Comparison of ENCODE assay signal across 23 cellular contexts in the genomic region with DNA sequence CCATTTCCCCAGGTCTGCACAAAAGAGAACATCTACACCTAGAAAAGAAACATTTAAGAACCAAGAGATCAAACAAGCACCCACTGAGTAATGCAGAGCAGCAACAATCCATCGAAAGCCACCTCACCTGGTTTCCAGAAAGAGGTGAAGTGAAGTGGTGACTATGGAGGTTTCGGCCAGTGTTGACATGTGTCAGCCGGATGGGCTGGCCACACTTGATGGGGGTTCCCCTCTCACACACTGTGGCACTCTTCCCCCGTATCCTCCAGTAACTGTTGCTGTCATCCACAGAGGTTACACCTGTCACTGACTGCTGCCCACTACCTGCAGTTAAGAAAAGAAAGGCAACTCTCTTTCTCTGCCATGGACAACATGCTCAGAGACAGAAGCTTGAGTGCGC. TPM values are rescaled to one million over a fixed set of nuclear protein-coding genes. Genes with fewer than 3 reads are reported as not detected.
DNase-seq lines count a peak whose midpoint lies in the region; ATAC-seq and TF ChIP-seq lines count a peak whose summit lies in the region.
"Had no signal": no experiment of that assay in that cellular context is flagged by ENCODE, and none has a peak within 500 bp of the region (broad histone marks: within the 10 kb centered on the region; RNA-seq: fewer than 3 reads in every experiment).

No MANE protein-coding gene starts in this region.

- TF ChIP-seq CTCF in nephron progenitor cell (IDR thresholded peaks at IDR 0.05) (no peak), GM23338 (conservative IDR thresholded peaks at IDR 0.05; ENCODE audit: low read depth in 2 of 2) (no peak)

- H3K4me3 ChIP-seq in GM23338, result no peak overlapping the region
- H3K4me3 ChIP-seq: BLaER1 had no signal

- peaks cover 14% of the 10 kb centered on the region for H3K4me1 Mint-ChIP-seq in activated CD4-positive, alpha-beta T cell treated with anti-CD3 and anti-CD28 coated beads for 36 hours
- H3K4me1 Mint-ChIP-seq in activated CD4-positive, alpha-beta T cell treated with anti-CD3 and anti-CD28 coated beads, Interleukin-2, amount 10 ng/mL, durations not matched to agents 7 days and 5 days, result peaks cover 13% of the 10 kb centered on the region
- peaks cover 12% of the 10 kb centered on the region for H3K4me1 Mint-ChIP-seq in stimulated activated naive CD8-positive, alpha-beta T cell treated with anti-CD3 and anti-CD28 coated beads, Interleukin-15, Interleukin-2, amounts not matched to agents 100 ng/mL and 50 ng/mL, for 24 hours (ENCODE audit: low read depth)
- H3K4me1 Mint-ChIP-seq in nephron progenitor cell (no peaks in the 10 kb centered on the region), GM23338 (no peaks in the 10 kb centered on the region; the same call in 2 of the 3 replicates)

- H3K79me2 ChIP-seq in GM23338 (replicated peaks; ENCODE audit: insufficient read depth), result peaks cover 46% of the 10 kb centered on the region

- H3K27ac Mint-ChIP-seq in activated CD4-positive, alpha-beta T cell treated with anti-CD3 and anti-CD28 coated beads for 36 hours, result peak overlapping the region; percentile 6
- H3K27ac Mint-ChIP-seq in activated CD4-positive, alpha-beta T cell treated with anti-CD3 and anti-CD28 coated beads, Interleukin-2, amount 10 ng/mL, durations not matched to agents 7 days and 5 days, result no peak overlapping the region
- peak overlapping the region; percentile 20 for H3K27ac Mint-ChIP-seq in stimulated activated naive CD8-positive, alpha-beta T cell treated with anti-CD3 and anti-CD28 coated beads, Interleukin-15, Interleukin-2, amounts not matched to agents 100 ng/mL and 50 ng/mL, for 24 hours
- H3K27ac Mint-ChIP-seq in nephron progenitor cell (peak overlapping the region; percentile 11), GM23338 (no peak overlapping the region)
- H3K27ac Mint-ChIP-seq: CD4-positive, alpha-beta T cell had no signal

- POLR2A ChIA-PET in activated CD4-positive, alpha-beta T cell treated with anti-CD3 and anti-CD28 coated beads for 36 hours (lab: Charles Lee), result interaction anchor here (0.6 kb wide), 1 partner anchor 38 kb away, joined by 5 read pairs; no protein-coding TSS in a partner anchor
- POLR2A ChIA-PET in activated CD4-positive, alpha-beta T cell treated with anti-CD3 and anti-CD28 coated beads, Interleukin-2, amount 10 ng/mL, durations not matched to agents 7 days and 5 days (lab: Charles Lee), result no interaction called here

- H3K9me2 ChIP-seq in GM23338 (ENCODE audit: insufficient read depth), result no peaks in the 10 kb centered on the region

- no peak overlapping the region for H3K4me2 ChIP-seq in GM23338
- H3K4me2 ChIP-seq: BLaER1, KMS-11 had no signal

- H3K9me3 Mint-ChIP-seq in activated CD4-positive, alpha-beta T cell treated with anti-CD3 and anti-CD28 coated beads for 36 hours (ENCODE audit: low read depth), result no peaks in the 10 kb centered on the region
- no peaks in the 10 kb centered on the region for H3K9me3 Mint-ChIP-seq in activated CD4-positive, alpha-beta T cell treated with anti-CD3 and anti-CD28 coated beads, Interleukin-2, amount 10 ng/mL, durations not matched to agents 7 days and 5 days
- H3K9me3 Mint-ChIP-seq in stimulated activated naive CD8-positive, alpha-beta T cell treated with anti-CD3 and anti-CD28 coated beads, Interleukin-15, Interleukin-2, amounts not matched to agents 100 ng/mL and 50 ng/mL, for 24 hours, result no peaks in the 10 kb centered on the region
- H3K9me3 Mint-ChIP-seq in nephron progenitor cell (peaks cover 21% of the 10 kb centered on the region), GM23338 (peaks cover 23% of the 10 kb centered on the region)
- H3K9me3 Mint-ChIP-seq: CD4-positive, alpha-beta T cell had no signal

- CTCF ChIA-PET in activated CD4-positive, alpha-beta T cell treated with anti-CD3 and anti-CD28 coated beads for 36 hours (lab: Charles Lee), result no interaction called here
- CTCF ChIA-PET in activated CD4-positive, alpha-beta T cell treated with anti-CD3 and anti-CD28 coated beads, Interleukin-2, amount 10 ng/mL, durations not matched to agents 7 days and 5 days (lab: Charles Lee), result interaction anchor here (0.6 to 3.4 kb wide), 3 partner anchors 12 to 462 kb away, joined by 3 to 12 read pairs (median 3); no protein-coding TSS in a partner anchor

- no peak overlapping the region for H2AFZ ChIP-seq in GM23338

- ATAC-seq in activated CD4-positive, alpha-beta T cell treated with anti-CD3 and anti-CD28 coated beads for 36 hours, result peak; percentile 30
- no peak for ATAC-seq in stimulated activated naive CD8-positive, alpha-beta T cell treated with anti-CD3 and anti-CD28 coated beads, Interleukin-15, Interleukin-2, amounts not matched to agents 100 U/mL and 50 U/mL, for 24 hours
- no peak for ATAC-seq in GM23338
- ATAC-seq in activated CD4-positive, CD25-positive, alpha-beta regulatory T cell treated with anti-CD3 and anti-CD28 coated beads, Interleukin-2, amount 50 U/mL, for 24 hours, result no peak
- ATAC-seq: HCT116 had no signal

- H3K27me3 ChIP-seq in GM23338 (ENCODE audit: insufficient read depth), result no peaks in the 10 kb centered on the region
- H3K27me3 ChIP-seq: BLaER1 had no signal

- H3K4me3 Mint-ChIP-seq in activated CD4-positive, alpha-beta T cell treated with anti-CD3 and anti-CD28 coated beads for 36 hours, result no peak overlapping the region
- no peak overlapping the region for H3K4me3 Mint-ChIP-seq in activated CD4-positive, alpha-beta T cell treated with anti-CD3 and anti-CD28 coated beads, Interleukin-2, amount 10 ng/mL, durations not matched to agents 7 days and 5 days
- H3K4me3 Mint-ChIP-seq in stimulated activated naive CD8-positive, alpha-beta T cell treated with anti-CD3 and anti-CD28 coated beads, Interleukin-15, Interleukin-2, amounts not matched to agents 100 ng/mL and 50 ng/mL, for 24 hours, result no peak overlapping the region
- H3K4me3 Mint-ChIP-seq in nephron progenitor cell (no peak overlapping the region), GM23338 (no peak overlapping the region)
- H3K4me3 Mint-ChIP-seq: CD4-positive, alpha-beta T cell had no signal

- H3F3A ChIP-seq in GM23338 (replicated peaks; ENCODE audit: low read depth), result 0 out of 2 replicates have a peak, but pooled peaks cover 2% of the 10 kb centered on the region

- no peak for DNase-seq in activated CD4-positive, alpha-beta T cell treated with anti-CD3 and anti-CD28 coated beads for 36 hours
- DNase-seq in activated CD4-positive, alpha-beta T cell treated with anti-CD3 and anti-CD28 coated beads, Interleukin-2, amount 10 ng/mL, durations not matched to agents 7 days and 5 days, result no peak
- no peak for DNase-seq in stimulated activated naive CD8-positive, alpha-beta T cell treated with anti-CD3 and anti-CD28 coated beads, Interleukin-15, Interleukin-2, amounts not matched to agents 100 U/mL and 50 U/mL, for 24 hours
- DNase-seq in nephron progenitor cell (no peak), GM23338 (ENCODE audit: low spot score) (no peak), OCI-M2 (lab: John Stamatoyannopoulos, UW; ENCODE audit: unreplicated experiment) (no peak)
- DNase-seq: ACHN; CD4-positive, alpha-beta T cell; DND-41; NCI-H1105 treated with DMSO at 0.1 percent for 48 hours; NCI-H2081; NCI-H2171; NCI-H446; NCI-H526 treated with DMSO at 0.1 percent for 48 hours; OCI-M1; SHP77 had no signal

- no peaks in the 10 kb centered on the region for H3K4me1 ChIP-seq in GM23338 (ENCODE audit: insufficient read depth)

- H4K20me1 ChIP-seq in GM23338 (replicated peaks; ENCODE audit: insufficient read depth), result peaks cover 17% of the 10 kb centered on the region

- H3K36me3 ChIP-seq in GM23338 (ENCODE audit: insufficient read depth), result peaks cover 28% of the 10 kb centered on the region

- peaks cover 25% of the 10 kb centered on the region for H3K36me3 Mint-ChIP-seq in activated CD4-positive, alpha-beta T cell treated with anti-CD3 and anti-CD28 coated beads for 36 hours (ENCODE audit: low read depth)
- H3K36me3 Mint-ChIP-seq in activated CD4-positive, alpha-beta T cell treated with anti-CD3 and anti-CD28 coated beads, Interleukin-2, amount 10 ng/mL, durations not matched to agents 7 days and 5 days (ENCODE audit: low read depth), result peaks cover 37% of the 10 kb centered on the region
- H3K36me3 Mint-ChIP-seq in stimulated activated naive CD8-positive, alpha-beta T cell treated with anti-CD3 and anti-CD28 coated beads, Interleukin-15, Interleukin-2, amounts not matched to agents 100 ng/mL and 50 ng/mL, for 24 hours (ENCODE audit: low read depth), result peaks cover 33% of the 10 kb centered on the region
- H3K36me3 Mint-ChIP-seq in nephron progenitor cell (ENCODE audit: low read depth) (peaks cover 60% of the 10 kb centered on the region), GM23338 (ENCODE audit: low read depth) (peaks cover 37% of the 10 kb centered on the region)

- no peaks in the 10 kb centered on the region for H3K27me3 Mint-ChIP-seq in activated CD4-positive, alpha-beta T cell treated with anti-CD3 and anti-CD28 coated beads for 36 hours
- H3K27me3 Mint-ChIP-seq in activated CD4-positive, alpha-beta T cell treated with anti-CD3 and anti-CD28 coated beads, Interleukin-2, amount 10 ng/mL, durations not matched to agents 7 days and 5 days, result no peaks in the 10 kb centered on the region
- no peaks in the 10 kb centered on the region for H3K27me3 Mint-ChIP-seq in stimulated activated naive CD8-positive, alpha-beta T cell treated with anti-CD3 and anti-CD28 coated beads, Interleukin-15, Interleukin-2, amounts not matched to agents 100 ng/mL and 50 ng/mL, for 24 hours
- H3K27me3 Mint-ChIP-seq in nephron progenitor cell (ENCODE audit: low read depth, poor library complexity) (no peaks in the 10 kb centered on the region), GM23338 (ENCODE audit: insufficient read depth, low read depth, poor library complexity) (no peaks in the 10 kb centered on the region)
- H3K27me3 Mint-ChIP-seq: CD4-positive, alpha-beta T cell had no signal

- intact Hi-C loops in activated CD4-positive, alpha-beta T cell treated with anti-CD3 and anti-CD28 coated beads for 36 hours (cut with DNase I, micrococcal nuclease), result no loop called here

- H3K27ac ChIP-seq in GM23338 (ENCODE audit: low read depth), result no peak overlapping the region
- H3K27ac ChIP-seq: 22Rv1, BLaER1, HL-60, KMS-11 had no signal

RNA-seq across cellular contexts. Expression of gene SDF2, which starts 6.5 kb away (rescaled TPM):
- total RNA-seq in activated CD4-positive, alpha-beta T cell treated with anti-CD3 and anti-CD28 coated beads for 36 hours, result 10 to 100 TPM; 36.6 to 37.2 TPM
- total RNA-seq in activated CD4-positive, alpha-beta T cell treated with anti-CD3 and anti-CD28 coated beads, Interleukin-2, amount 10 ng/mL, durations not matched to agents 7 days and 5 days, result 10 to 100 TPM; 43.9 to 53.2 TPM
- 32.5 and 40.6 TPM in 2 replicates for total RNA-seq in GM23338 (2014; rRNA removed; shearing (Covaris generic))
- 40.9 and 54.6 TPM in 2 replicates for polyA plus RNA-seq in GM23338 (2016; fragmentation: Nextera tagmentation; extraction: Ambion mirVana)

RNA-seq across cellular contexts. Expression of gene SUPT6H, which starts 6.8 kb away (rescaled TPM):
- 10 to 100 TPM; 80.6 to 85.8 TPM for total RNA-seq in activated CD4-positive, alpha-beta T cell treated with anti-CD3 and anti-CD28 coated beads for 36 hours
- 10 to 100 TPM; 78.4 to 78.7 TPM for total RNA-seq in activated CD4-positive, alpha-beta T cell treated with anti-CD3 and anti-CD28 coated beads, Interleukin-2, amount 10 ng/mL, durations not matched to agents 7 days and 5 days
- total RNA-seq in GM23338 (2014; rRNA removed; shearing (Covaris generic)), result 47.1 and 70.7 TPM in 2 replicates
- polyA plus RNA-seq in GM23338 (2016; fragmentation: Nextera tagmentation; extraction: Ambion mirVana), result 17.8 and 22.2 TPM in 2 replicates

RNA-seq across cellular contexts. Expression of gene BLTP2, which starts 10.2 kb away (rescaled TPM):
- total RNA-seq in activated CD4-positive, alpha-beta T cell treated with anti-CD3 and anti-CD28 coated beads for 36 hours, result 100 to 1,000 TPM; 138 to 152 TPM
- 100 to 1,000 TPM; 144 to 145 TPM for total RNA-seq in activated CD4-positive, alpha-beta T cell treated with anti-CD3 and anti-CD28 coated beads, Interleukin-2, amount 10 ng/mL, durations not matched to agents 7 days and 5 days
- 166 and 176 TPM in 2 replicates for total RNA-seq in GM23338 (2014; rRNA removed; shearing (Covaris generic))
- polyA plus RNA-seq in GM23338 (2016; fragmentation: Nextera tagmentation; extraction: Ambion mirVana), result 58.6 and 71.0 TPM in 2 replicates

RNA-seq across cellular contexts. Expression of gene RSKR, which starts 41.2 kb away (rescaled TPM):
- total RNA-seq in activated CD4-positive, alpha-beta T cell treated with anti-CD3 and anti-CD28 coated beads for 36 hours, result 10 to 100 TPM; 17.6 to 21.4 TPM
- 10 to 100 TPM; 18.4 to 20.6 TPM for total RNA-seq in activated CD4-positive, alpha-beta T cell treated with anti-CD3 and anti-CD28 coated beads, Interleukin-2, amount 10 ng/mL, durations not matched to agents 7 days and 5 days
- 38.8 and 41.4 TPM in 2 replicates for total RNA-seq in GM23338 (2014; rRNA removed; shearing (Covaris generic))
- 4.7 and 7.5 TPM in 2 replicates for polyA plus RNA-seq in GM23338 (2016; fragmentation: Nextera tagmentation; extraction: Ambion mirVana)

RNA-seq across cellular contexts. Expression of gene SPAG5, which starts 56.3 kb away (rescaled TPM):
- total RNA-seq in activated CD4-positive, alpha-beta T cell treated with anti-CD3 and anti-CD28 coated beads for 36 hours, result 100 to 1,000 TPM; 142 to 165 TPM
- 100 to 1,000 TPM; 139 to 147 TPM for total RNA-seq in activated CD4-positive, alpha-beta T cell treated with anti-CD3 and anti-CD28 coated beads, Interleukin-2, amount 10 ng/mL, durations not matched to agents 7 days and 5 days
- 87.3 and 99.6 TPM in 2 replicates for total RNA-seq in GM23338 (2014; rRNA removed; shearing (Covaris generic))
- polyA plus RNA-seq in GM23338 (2016; fragmentation: Nextera tagmentation; extraction: Ambion mirVana), result 99.3 and 104 TPM in 2 replicates

Comparison
In these comparisons a context has a peak if more than half of its experiments do, and no peak if none do; other contexts are left out.
1. H3K27ac Mint-ChIP-seq: peak in activated CD4-positive, alpha-beta T cell treated with anti-CD3 and anti-CD28 coated beads for 36 hours (single experiment), stimulated activated naive CD8-positive, alpha-beta T cell treated with anti-CD3 and anti-CD28 coated beads, Interleukin-15, Interleukin-2, amounts not matched to agents 100 ng/mL and 50 ng/mL, for 24 hours (single experiment) and nephron progenitor cell (single experiment); none in activated CD4-positive, alpha-beta T cell treated with anti-CD3 and anti-CD28 coated beads, Interleukin-2, amount 10 ng/mL, durations not matched to agents 7 days and 5 days (single experiment) and GM23338 (single experiment).